Comparison of ENCODE assay signal across 18 cellular contexts in genomic region chr10:11119843-11120242, GRCh38.
A peak's percentile ranks its signal among the peaks of the same experiment; 100 is the strongest.
DNase-seq lines count a peak whose midpoint lies in the region; ATAC-seq, FAIRE-seq and TF ChIP-seq lines count a peak whose summit lies in the region.
"Had no signal": no experiment of that assay in that cellular context is flagged by ENCODE, and none has a peak within 500 bp of the region (broad histone marks: within the 10 kb centered on the region; RNA-seq: fewer than 3 reads in every experiment).

No MANE protein-coding gene starts in this region.

- no peak overlapping the region for H3K4me3 Mint-ChIP-seq in activated naive CD4-positive, alpha-beta T cell treated with anti-CD3 and anti-CD28 coated beads, Interleukin-2, amount 50 U/mL, for 24 hours
- H3K4me3 Mint-ChIP-seq: CD14-positive monocyte; CD4-positive, alpha-beta memory T cell; H9 had no signal

- no peaks in the 10 kb centered on the region for H4K20me1 ChIP-seq in HepG2 (ENCODE audit: insufficient read depth, low read length)
- H4K20me1 ChIP-seq: BLaER1 had no signal

- H3K9ac ChIP-seq in HepG2 (ENCODE audit: insufficient read depth, low read depth, low read length): no peak overlapping the region
- H3K9ac ChIP-seq: BLaER1 had no signal

- TF ChIP-seq CTCF in HepG2 (CRISPR knock-in tag; IDR thresholded peaks at IDR 0.05) (no peak), right lobe of liver (IDR thresholded peaks at IDR 0.05) (no peak)

- TF ChIP-seq EP300 in HepG2 (IDR thresholded peaks at IDR 0.05; ENCODE audit: low read depth in 2 of 2, low read length in 2 of 2) (no peak), HepG2 (CRISPR knock-in tag; IDR thresholded peaks at IDR 0.05; ENCODE audit: borderline replicate concordance) (no peak)

- H3K4me3 ChIP-seq in HepG2 (replicated peaks in 1 of 3; ENCODE audit: insufficient read depth in 1 of 3, low read depth in 2 of 3, low read length in 3 of 3) (no peak overlapping the region), right lobe of liver (no peak overlapping the region)
- H3K4me3 ChIP-seq: BLaER1, GM12878 had no signal

- TF ChIP-seq POLR2A in HepG2 (IDR thresholded peaks at IDR 0.05; ENCODE audit: insufficient read depth in 1 of 2, low read depth in 2 of 2, low read length in 2 of 2) (no peak), right lobe of liver (IDR thresholded peaks at IDR 0.05) (no peak)

- FAIRE-seq in HepG2 (lab: Jason Lieb, UNC): no peak
- FAIRE-seq: GM12878, H1, HTR-8/SVneo had no signal

- H3K9me3 Mint-ChIP-seq in activated naive CD4-positive, alpha-beta T cell treated with anti-CD3 and anti-CD28 coated beads, Interleukin-2, amount 50 U/mL, for 24 hours: peaks cover 6% of the 10 kb centered on the region
- H3K9me3 Mint-ChIP-seq in activated naive CD4-positive, alpha-beta T cell treated with anti-CD3 and anti-CD28 coated beads, Interleukin-2, amount 50 U/mL, for 72 hours: peaks cover 8 to 11% of the 10 kb centered on the region in 2 donors
- H3K9me3 Mint-ChIP-seq: CD14-positive monocyte, H9 had no signal

- H3K4me2 ChIP-seq in HepG2 (ENCODE audit: low read depth, low read length): no peak overlapping the region
- H3K4me2 ChIP-seq: BLaER1 had no signal

- no peak overlapping the region for H2AFZ ChIP-seq in HepG2 (ENCODE audit: low read length)

- no TSS peak for BruUV-seq in HepG2 (replicated peaks; lab: Mats Ljungman, UMichigan)

- no peak for TF ChIP-seq RAD21 in HepG2 (CRISPR knock-in tag; IDR thresholded peaks at IDR 0.05)

- POLR2A ChIA-PET in HepG2 (lab: Yijun Ruan, JAX): no interaction called here

- 14% methylated on average over 7 of the region's 7 CpGs for WGBS in HepG2 (ENCODE audit: low lambda C conversion rate)
- 52% methylated on average over 6 of the region's 7 CpGs for WGBS in right lobe of liver (ENCODE audit: insufficient coverage, low coverage, low lambda C conversion rate, missing lambda C conversion rate)

- H3K79me2 ChIP-seq in HepG2 (ENCODE audit: insufficient read depth, low read length): no peaks in the 10 kb centered on the region

- H3K27ac ChIP-seq in HepG2 (ENCODE audit: extremely low read length, insufficient read depth, low read length): no peak overlapping the region
- no peak overlapping the region for H3K27ac ChIP-seq in right lobe of liver
- H3K27ac ChIP-seq: 22Rv1, BLaER1 had no signal

- H3K27ac Mint-ChIP-seq in activated naive CD4-positive, alpha-beta T cell treated with anti-CD3 and anti-CD28 coated beads, Interleukin-2, amount 50 U/mL, for 24 hours: peak overlapping the region; percentile 42
- H3K27ac Mint-ChIP-seq in activated naive CD4-positive, alpha-beta T cell treated with anti-CD3 and anti-CD28 coated beads, Interleukin-2, amount 50 U/mL, for 72 hours: no peak overlapping the region
- H3K27ac Mint-ChIP-seq: CD14-positive monocyte; CD4-positive, alpha-beta memory T cell had no signal

- in situ Hi-C loops in HepG2 (cut with HindIII; ENCODE audit: extremely low pct_ligation_motif_present, low pct_unique_long_range_greater_than_20kb): no loop called here

- no peaks in the 10 kb centered on the region for H3K4me1 ChIP-seq in HepG2 (ENCODE audit: insufficient read depth, low read length)
- H3K4me1 ChIP-seq in right lobe of liver: no peaks in the 10 kb centered on the region
- H3K4me1 ChIP-seq: BLaER1 had no signal

- peaks cover 53% of the 10 kb centered on the region for H3K4me1 Mint-ChIP-seq in activated naive CD4-positive, alpha-beta T cell treated with anti-CD3 and anti-CD28 coated beads, Interleukin-2, amount 50 U/mL, for 24 hours

- intact Hi-C loops in HepG2 (cut with micrococcal nuclease; ENCODE audit: unreplicated experiment) (no loop called here), right lobe of liver (cut with DNase I) (no loop called here)

- H3K36me3 ChIP-seq in HepG2 (replicated peaks in 1 of 2; ENCODE audit: control insufficient read depth in 1 of 2, insufficient read depth in 2 of 2, low read length in 2 of 2): no peaks in the 10 kb centered on the region
- no peaks in the 10 kb centered on the region for H3K36me3 ChIP-seq in right lobe of liver
- H3K36me3 ChIP-seq: BLaER1 had no signal

- ATAC-seq in activated naive CD4-positive, alpha-beta T cell treated with anti-CD3 and anti-CD28 coated beads, Interleukin-2, amount 50 U/mL, for 72 hours: no peak
- ATAC-seq in HepG2: no peak
- ATAC-seq in right lobe of liver: no peak
- ATAC-seq: GM12878 had no signal

- DNase-seq in DMS79 treated with DMSO at 0.1 percent for 48 hours (lab: John Stamatoyannopoulos, UW) (peak; percentile 5), DMS79 (lab: John Stamatoyannopoulos, UW) (no peak), HepG2 (ENCODE audit: low spot score) (no peak), right lobe of liver (no peak), NCI-H510A (lab: John Stamatoyannopoulos, UW) (no peak)
- DNase-seq in activated naive CD4-positive, alpha-beta T cell treated with anti-CD3 and anti-CD28 coated beads, Interleukin-2, amount 50 U/mL, for 72 hours (ENCODE audit: low spot score in 2 of 2): no peak
- DNase-seq: CD4-positive, alpha-beta memory T cell; DMS153; DND-41; EL; H9 had no signal

- H3K36me3 Mint-ChIP-seq in activated naive CD4-positive, alpha-beta T cell treated with anti-CD3 and anti-CD28 coated beads, Interleukin-2, amount 50 U/mL, for 24 hours: peaks cover 2% of the 10 kb centered on the region
- H3K36me3 Mint-ChIP-seq in activated naive CD4-positive, alpha-beta T cell treated with anti-CD3 and anti-CD28 coated beads, Interleukin-2, amount 50 U/mL, for 72 hours: peaks cover 11 to 17% of the 10 kb centered on the region in 2 donors
- H3K36me3 Mint-ChIP-seq: CD14-positive monocyte had no signal

- H3K27me3 ChIP-seq in HepG2 (ENCODE audit: control insufficient read depth in 1 of 2, insufficient read depth in 2 of 2, low read length in 2 of 2): no peaks in the 10 kb centered on the region; a peak in 2 of 5 replicates
- H3K27me3 ChIP-seq in right lobe of liver: no peaks in the 10 kb centered on the region
- H3K27me3 ChIP-seq: BLaER1 had no signal

- no peaks in the 10 kb centered on the region for H3K27me3 Mint-ChIP-seq in activated naive CD4-positive, alpha-beta T cell treated with anti-CD3 and anti-CD28 coated beads, Interleukin-2, amount 50 U/mL, for 24 hours
- H3K27me3 Mint-ChIP-seq: CD4-positive, alpha-beta memory T cell had no signal

- CTCF ChIA-PET in HepG2 (lab: Yijun Ruan, JAX; ENCODE audit: low intra/inter-chr PET ratio, low total read pairs): no interaction called here

- H3K9me3 ChIP-seq in HepG2 (ENCODE audit: low read length) (no peaks in the 10 kb centered on the region), right lobe of liver (no peaks in the 10 kb centered on the region)

TF ChIP-seq in HepG2, 621 proteins besides CTCF, POLR2A, EP300 and RAD21:
- TF ChIP-seq ZNF616 (CRISPR knock-in tag; IDR thresholded peaks at IDR 0.05; ENCODE audit: low read depth) (no peak), MAFF (IDR thresholded peaks at IDR 0.05; ENCODE audit: low read depth, low read length) (peak; percentile 74), GATA4 (IDR thresholded peaks at IDR 0.05; ENCODE audit: borderline replicate concordance, low read depth) (no peak), GLMP (CRISPR knock-in tag; IDR thresholded peaks at IDR 0.05; ENCODE audit: borderline replicate concordance) (no peak), MAFK (conservative IDR thresholded peaks at IDR 0.05 in 1 of 2, IDR thresholded peaks at IDR 0.05 in 1 of 2; ENCODE audit: low read length in 2 of 2) (peak; percentile 57 to 81), ZFP82 (CRISPR knock-in tag; IDR thresholded peaks at IDR 0.05; ENCODE audit: borderline replicate concordance) (no peak)
